Comparison of ENCODE assay signal across 13 cellular contexts in the genomic region with DNA sequence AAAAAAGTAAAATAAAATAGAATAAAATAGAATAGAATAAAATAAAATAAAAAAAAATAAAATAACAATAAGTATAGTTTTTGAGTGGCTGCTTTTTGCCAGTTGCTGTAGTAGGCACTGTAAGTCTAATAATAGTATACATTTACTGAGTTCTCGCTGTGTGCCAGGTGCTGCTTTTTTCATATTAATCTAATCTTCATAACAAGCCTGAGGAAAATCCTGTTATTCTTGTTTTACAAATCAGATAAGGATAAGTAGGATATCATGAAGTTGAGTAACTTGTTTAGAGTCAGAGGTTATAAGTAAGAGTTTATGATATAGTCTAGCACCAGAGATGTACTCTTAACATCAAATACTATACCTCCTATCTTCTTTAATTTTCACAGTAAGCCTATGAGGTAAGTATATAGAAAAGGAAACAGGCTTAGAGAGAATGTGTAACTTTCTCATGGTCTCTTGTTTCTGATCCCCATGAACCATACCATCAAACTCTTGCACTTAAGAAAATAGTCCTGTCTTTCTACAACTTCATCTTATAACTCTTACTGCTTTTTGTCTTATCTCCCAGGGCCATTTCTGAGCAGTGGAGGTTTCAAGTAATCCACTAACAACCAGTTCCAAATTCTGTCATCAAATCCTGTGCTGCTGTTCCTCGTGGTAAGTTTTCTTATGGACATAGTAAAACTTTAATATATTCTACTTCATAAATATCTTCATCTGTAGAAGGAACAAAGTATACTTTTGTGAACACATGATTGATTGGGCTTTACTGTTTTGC.
"Had no signal": no experiment of that assay in that cellular context is flagged by ENCODE, and none has a peak within 500 bp of the region (broad histone marks: within the 10 kb centered on the region; RNA-seq: fewer than 3 reads in every experiment).

No MANE protein-coding gene starts in this region.

- H3K27ac ChIP-seq: esophagus squamous epithelium, foreskin keratinocyte, left lung, parathyroid adenoma, skin epidermis, tibial nerve had no signal

- H3K4me1 ChIP-seq: parathyroid adenoma, tibial nerve had no signal

- H3K4me3 Mint-ChIP-seq: activated CD4-positive, alpha-beta memory T cell treated with anti-CD3 and anti-CD28 coated beads for 36 hours; activated naive CD8-positive, alpha-beta T cell treated with anti-CD3 and anti-CD28 coated beads, Interleukin-2, amount 10 ng/mL, durations not matched to agents 7 days and 5 days; activated T-cell treated with anti-CD3 and anti-CD28 coated beads, Interleukin-2, amount 50 U/mL, for 4 hours had no signal

- H3K4me3 ChIP-seq: esophagus squamous epithelium, left lung, skin epidermis, tibial nerve had no signal

- H3K27me3 ChIP-seq: esophagus squamous epithelium, foreskin keratinocyte, left lung, tibial nerve had no signal

- H3K9me3 Mint-ChIP-seq: activated CD4-positive, alpha-beta memory T cell treated with anti-CD3 and anti-CD28 coated beads for 36 hours; activated naive CD8-positive, alpha-beta T cell treated with anti-CD3 and anti-CD28 coated beads, Interleukin-2, amount 10 ng/mL, durations not matched to agents 7 days and 5 days; activated T-cell treated with anti-CD3 and anti-CD28 coated beads, Interleukin-2, amount 50 U/mL, for 4 hours had no signal

- H2AFZ ChIP-seq: parathyroid adenoma had no signal

- H3K9me3 ChIP-seq: esophagus squamous epithelium, left lung, tibial nerve had no signal

- H3K27ac Mint-ChIP-seq: activated CD4-positive, alpha-beta memory T cell treated with anti-CD3 and anti-CD28 coated beads for 36 hours; activated naive CD8-positive, alpha-beta T cell treated with anti-CD3 and anti-CD28 coated beads, Interleukin-2, amount 10 ng/mL, durations not matched to agents 7 days and 5 days had no signal

- H3K9ac ChIP-seq: parathyroid adenoma had no signal

- DNase-seq: activated CD4-positive, alpha-beta memory T cell treated with anti-CD3 and anti-CD28 coated beads for 36 hours; activated CD4-positive, CD25-positive, alpha-beta regulatory T cell treated with anti-CD3 and anti-CD28 coated beads, Interleukin-2, amount 50 U/mL, for 72 hours; activated gamma-delta T cell treated with Interleukin-2 at 50 U/mL for 16 hours; activated naive CD8-positive, alpha-beta T cell treated with anti-CD3 and anti-CD28 coated beads, Interleukin-2, amount 10 ng/mL, durations not matched to agents 7 days and 5 days; activated T-cell treated with anti-CD3 and anti-CD28 coated beads, Interleukin-2, amount 50 U/mL, for 4 hours; aorta; esophagus squamous epithelium; foreskin keratinocyte; head of caudate nucleus; left lung had no signal

- ATAC-seq: activated T-cell treated with anti-CD3 and anti-CD28 coated beads, Interleukin-2, amount 50 U/mL, for 4 hours; foreskin keratinocyte; left lung had no signal

- H3K27me3 Mint-ChIP-seq: activated CD4-positive, alpha-beta memory T cell treated with anti-CD3 and anti-CD28 coated beads for 36 hours; activated naive CD8-positive, alpha-beta T cell treated with anti-CD3 and anti-CD28 coated beads, Interleukin-2, amount 10 ng/mL, durations not matched to agents 7 days and 5 days had no signal
